In genomic region chr4:151553874-151554273, GRCh38 we compare ENCODE assay signal across 19 cellular contexts.
DNase-seq lines count a peak whose midpoint lies in the region; ATAC-seq, FAIRE-seq and TF ChIP-seq lines count a peak whose summit lies in the region.
"Had no signal": no experiment of that assay in that cellular context is flagged by ENCODE, and none has a peak within 500 bp of the region (broad histone marks: within the 10 kb centered on the region; RNA-seq: fewer than 3 reads in every experiment).

No MANE protein-coding gene starts in this region.

- TF ChIP-seq CTCF in HEK293 (tag by site-specific recombination; IDR thresholded peaks at IDR 0.05) (no peak), astrocyte (IDR thresholded peaks at IDR 0.05; ENCODE audit: insufficient read depth, low read depth, low read length) (no peak), mammary epithelial cell (conservative IDR thresholded peaks at IDR 0.05 in 1 of 2, IDR thresholded peaks at IDR 0.05 in 1 of 2; ENCODE audit: extremely low read depth in 1 of 2, insufficient read depth in 1 of 2, low read depth in 1 of 2, low read length in 2 of 2) (no peak)

- in situ Hi-C loops in mammary epithelial cell (cut with MboI; ENCODE audit: low sequenced_read_pairs in 2 of 2) = no loop called here

- peak overlapping the region; percentile 23 for H3K27ac Mint-ChIP-seq in astrocyte (ENCODE audit: unreplicated experiment)
- H3K27ac Mint-ChIP-seq: activated naive CD8-positive, alpha-beta T cell treated with anti-CD3 and anti-CD28 coated beads for 36 hours; neural progenitor cell; progenitor cell of endocrine pancreas had no signal

- dilution Hi-C loops in mammary epithelial cell (cut with HindIII; ENCODE audit: low sequenced_read_pairs) = no loop called here

- H3K36me3 Mint-ChIP-seq in astrocyte (ENCODE audit: low read depth, unreplicated experiment) = peaks cover 2% of the 10 kb centered on the region
- H3K36me3 Mint-ChIP-seq: neural progenitor cell had no signal

- no peak overlapping the region for H2AFZ ChIP-seq in astrocyte (ENCODE audit: low read depth, low read length)
- no peak overlapping the region for H2AFZ ChIP-seq in mammary epithelial cell (ENCODE audit: low read depth, low read length)
- H2AFZ ChIP-seq: neural progenitor cell had no signal

- H3K4me1 Mint-ChIP-seq in astrocyte (ENCODE audit: low read depth, unreplicated experiment) = no peaks in the 10 kb centered on the region
- H3K4me1 Mint-ChIP-seq: activated naive CD8-positive, alpha-beta T cell treated with anti-CD3 and anti-CD28 coated beads for 36 hours; central memory CD8-positive, alpha-beta T cell had no signal

- no peak for ATAC-seq in GM19035 (IDR thresholded peaks at IDR 0.05; ENCODE audit: unreplicated experiment)
- ATAC-seq: GM12878, left ventricle myocardium superior, SK-N-SH treated with all-trans-retinoic acid at 6 μM for 48 hours had no signal

- H4K20me1 ChIP-seq in astrocyte (ENCODE audit: insufficient read depth, low read length) (no peaks in the 10 kb centered on the region), mammary epithelial cell (ENCODE audit: insufficient read depth, low read length) (no peaks in the 10 kb centered on the region)

- no TSS peak for BruUV-seq in mammary epithelial cell (replicated peaks; lab: Mats Ljungman, UMichigan)

- intact Hi-C loops in mammary epithelial cell (cut with micrococcal nuclease) = no loop called here

- POLR2A ChIA-PET in HEK293 (lab: Yijun Ruan, JAX) = no interaction called here

- H3K4me3 Mint-ChIP-seq in astrocyte (ENCODE audit: unreplicated experiment) = no peak overlapping the region
- H3K4me3 Mint-ChIP-seq: activated naive CD8-positive, alpha-beta T cell treated with anti-CD3 and anti-CD28 coated beads for 36 hours; central memory CD8-positive, alpha-beta T cell; neural progenitor cell had no signal

- H3K27me3 Mint-ChIP-seq in astrocyte (ENCODE audit: low read depth, unreplicated experiment) = no peaks in the 10 kb centered on the region
- H3K27me3 Mint-ChIP-seq: progenitor cell of endocrine pancreas had no signal

- no peaks in the 10 kb centered on the region for H3K36me3 ChIP-seq in HEK293 (ENCODE audit: control insufficient read depth in 2 of 2, insufficient read depth in 1 of 2, low read length in 2 of 2)
- H3K36me3 ChIP-seq in astrocyte (ENCODE audit: insufficient read depth, low read length) = no peaks in the 10 kb centered on the region
- H3K36me3 ChIP-seq in small intestine (ENCODE audit: control insufficient read depth in 2 of 2, insufficient read depth in 2 of 2, low read length in 2 of 2) = no peaks in the 10 kb centered on the region
- H3K36me3 ChIP-seq in mammary epithelial cell (ENCODE audit: insufficient read depth, low read length) = no peaks in the 10 kb centered on the region
- H3K36me3 ChIP-seq: neural progenitor cell had no signal

- H3K9ac ChIP-seq in astrocyte (ENCODE audit: low read length) (no peak overlapping the region), mammary epithelial cell (ENCODE audit: insufficient read depth, low read length) (no peak overlapping the region)
- H3K9ac ChIP-seq: neural progenitor cell had no signal

- H3K9me3 Mint-ChIP-seq in astrocyte (ENCODE audit: unreplicated experiment) = peaks cover 9% of the 10 kb centered on the region

- H3K27ac ChIP-seq in HEK293 (ENCODE audit: extremely low read depth, low read depth, low read length) (no peak overlapping the region), astrocyte (ENCODE audit: low read depth, low read length) (no peak overlapping the region), small intestine (ENCODE audit: low read depth in 1 of 2, low read length in 1 of 2) (peak overlapping the region in 1 of 2 donors; percentile 48), mammary epithelial cell (ENCODE audit: insufficient read depth, low read depth, low read length) (no peak overlapping the region)
- H3K27ac ChIP-seq: neural progenitor cell had no signal

- WGBS in small intestine, 3 donors = 19 to 41% (median 32%) methylated on average over 2 of the region's 2 CpGs
- 100% methylated on average over 2 of the region's 2 CpGs for WGBS in mammary epithelial cell (ENCODE audit: low coverage, missing lambda C conversion rate)

- no peak overlapping the region for H3K4me3 ChIP-seq in HEK293 (ENCODE audit: low read depth, low read length)
- H3K4me3 ChIP-seq in astrocyte (ENCODE audit: insufficient read depth, low read depth, low read length) = no peak overlapping the region
- no peak overlapping the region for H3K4me3 ChIP-seq in small intestine (ENCODE audit: low read depth in 1 of 2, low read length in 2 of 2)
- no peak overlapping the region for H3K4me3 ChIP-seq in mammary epithelial cell (replicated peaks in 1 of 3; ENCODE audit: insufficient read depth in 1 of 3, low read depth in 2 of 3, low read length in 3 of 3)
- H3K4me3 ChIP-seq: GM12878, neural progenitor cell had no signal

- FAIRE-seq in astrocyte (lab: Jason Lieb, UNC) (no peak), small intestine (lab: Jason Lieb, UNC) (no peak)
- FAIRE-seq: GM12878 had no signal

- H3K27me3 ChIP-seq in astrocyte (ENCODE audit: insufficient read depth, low read length) (peaks cover 5% of the 10 kb centered on the region), small intestine (ENCODE audit: control insufficient read depth in 2 of 2, insufficient read depth in 2 of 2, low read length in 2 of 2) (no peaks in the 10 kb centered on the region), mammary epithelial cell (ENCODE audit: insufficient read depth, low read length) (no peaks in the 10 kb centered on the region)
- H3K27me3 ChIP-seq: neural progenitor cell had no signal

- no peak overlapping the region for H3K4me2 ChIP-seq in astrocyte (ENCODE audit: low read length)
- H3K4me2 ChIP-seq in mammary epithelial cell (ENCODE audit: insufficient read depth, low read depth, low read length) = no peak overlapping the region
- H3K4me2 ChIP-seq: neural progenitor cell had no signal

- peak; percentile 11 for DNase-seq in NCI-H345 (lab: John Stamatoyannopoulos, UW)
- DNase-seq in astrocyte (ENCODE audit: low read depth) = no peak
- peak; percentile 85 for DNase-seq in small intestine
- no peak for DNase-seq in NCI-H1105 treated with DMSO at 0.1 percent for 48 hours (lab: John Stamatoyannopoulos, UW)
- DNase-seq in mammary epithelial cell = no peak
- DNase-seq: activated CD4-positive, alpha-beta T cell treated with anti-CD3 and anti-CD28 coated beads, Interleukin-2, amount 50 U/mL, for 48 hours; activated CD8-positive, alpha-beta memory T cell treated with anti-CD3 and anti-CD28 coated beads, Interleukin-2, amount 50 U/mL, for 48 hours; activated naive CD8-positive, alpha-beta T cell treated with anti-CD3 and anti-CD28 coated beads for 36 hours; DMS 273 treated with DMSO at 0.1 percent for 48 hours; foreskin fibroblast; left ventricle myocardium superior; NCI-H2227 treated with DMSO at 0.1 percent for 48 hours had no signal

- H3K9me3 ChIP-seq in HEK293 (ENCODE audit: control insufficient read depth, insufficient read depth, low read depth, low read length) (no peaks in the 10 kb centered on the region), astrocyte (ENCODE audit: insufficient read depth, low read depth, low read length) (peaks cover 3% of the 10 kb centered on the region), small intestine (ENCODE audit: control insufficient read depth, low read depth) (peaks cover 2% of the 10 kb centered on the region), mammary epithelial cell (replicated peaks; ENCODE audit: insufficient read depth, low read length) (peaks cover 3% of the 10 kb centered on the region)

- CTCF ChIA-PET in HEK293 (lab: Yijun Ruan, JAX) (no interaction called here), mammary epithelial cell (lab: Charles Lee; ENCODE audit: low non-redundant PET) (interaction anchor here (0.6 kb wide), 1 partner anchor 138 kb away, joined by 3 read pairs; no protein-coding TSS in a partner anchor)

- H3K79me2 ChIP-seq in astrocyte (ENCODE audit: insufficient read depth, low read length) (no peaks in the 10 kb centered on the region), mammary epithelial cell (ENCODE audit: insufficient read depth, low read length) (peaks cover 3% of the 10 kb centered on the region)

- no peaks in the 10 kb centered on the region for H3K4me1 ChIP-seq in HEK293 (ENCODE audit: control insufficient read depth, insufficient read depth, low read length)
- no peaks in the 10 kb centered on the region for H3K4me1 ChIP-seq in astrocyte (ENCODE audit: insufficient read depth, low read length)
- no peaks in the 10 kb centered on the region for H3K4me1 ChIP-seq in small intestine (ENCODE audit: control insufficient read depth in 2 of 2, insufficient read depth in 1 of 2, low read depth in 1 of 2, low read length in 1 of 2)
- peaks cover 4% of the 10 kb centered on the region for H3K4me1 ChIP-seq in mammary epithelial cell (ENCODE audit: insufficient read depth, low read length)

TF ChIP-seq in HEK293, 187 proteins besides CTCF, POLR2A, EP300 and RAD21:
- TF ChIP-seq ZNF140 (tag by site-specific recombination; IDR thresholded peaks at IDR 0.05) (no peak), ZNF585B (tag by site-specific recombination; IDR thresholded peaks at IDR 0.05) (no peak), WT1 (tag by site-specific recombination; IDR thresholded peaks at IDR 0.05) (peak; percentile 34; the same call in 1 of the 2 replicates), OSR2 (tag by site-specific recombination; IDR thresholded peaks at IDR 0.05) (0 out of 2 replicates have a peak, but pooled peaks have one; percentile 15), GLI2 (tag by site-specific recombination; IDR thresholded peaks at IDR 0.05; ENCODE audit: borderline replicate concordance, low read depth) (no peak)

Comparison
In these comparisons a context has a peak if more than half of its experiments do, and no peak if none do; other contexts are left out.
1. DNase-seq: peak in NCI-H345 (single experiment) and small intestine (single experiment); none in astrocyte (single experiment), NCI-H1105 treated with DMSO at 0.1 percent for 48 hours (single experiment) and mammary epithelial cell (single experiment).